1 cellular context compared by ENCODE assay signal in genomic region chr1:236545621-236546169, GRCh38.
A peak's percentile ranks its signal among the peaks of the same experiment; 100 is the strongest.
TF ChIP-seq lines count a peak whose summit lies in the region.

No MANE protein-coding gene starts in this region.

TF ChIP-seq in HepG2, 621 proteins besides CTCF, POLR2A, EP300 and RAD21:
- TF ChIP-seq GFI1 (CRISPR knock-in tag; IDR thresholded peaks at IDR 0.05; ENCODE audit: borderline replicate concordance) (no peak), AGO2 (optimal IDR thresholded peaks at IDR 0.05; ENCODE audit: low read depth, low read length) (peak; percentile 34), RBFOX2 (IDR thresholded peaks at IDR 0.05; ENCODE audit: low read depth, low read length) (0 out of 2 replicates have a peak, but pooled peaks have one; percentile 16)
